Comparison of ENCODE assay signal across 8 cellular contexts in the genomic region with DNA sequence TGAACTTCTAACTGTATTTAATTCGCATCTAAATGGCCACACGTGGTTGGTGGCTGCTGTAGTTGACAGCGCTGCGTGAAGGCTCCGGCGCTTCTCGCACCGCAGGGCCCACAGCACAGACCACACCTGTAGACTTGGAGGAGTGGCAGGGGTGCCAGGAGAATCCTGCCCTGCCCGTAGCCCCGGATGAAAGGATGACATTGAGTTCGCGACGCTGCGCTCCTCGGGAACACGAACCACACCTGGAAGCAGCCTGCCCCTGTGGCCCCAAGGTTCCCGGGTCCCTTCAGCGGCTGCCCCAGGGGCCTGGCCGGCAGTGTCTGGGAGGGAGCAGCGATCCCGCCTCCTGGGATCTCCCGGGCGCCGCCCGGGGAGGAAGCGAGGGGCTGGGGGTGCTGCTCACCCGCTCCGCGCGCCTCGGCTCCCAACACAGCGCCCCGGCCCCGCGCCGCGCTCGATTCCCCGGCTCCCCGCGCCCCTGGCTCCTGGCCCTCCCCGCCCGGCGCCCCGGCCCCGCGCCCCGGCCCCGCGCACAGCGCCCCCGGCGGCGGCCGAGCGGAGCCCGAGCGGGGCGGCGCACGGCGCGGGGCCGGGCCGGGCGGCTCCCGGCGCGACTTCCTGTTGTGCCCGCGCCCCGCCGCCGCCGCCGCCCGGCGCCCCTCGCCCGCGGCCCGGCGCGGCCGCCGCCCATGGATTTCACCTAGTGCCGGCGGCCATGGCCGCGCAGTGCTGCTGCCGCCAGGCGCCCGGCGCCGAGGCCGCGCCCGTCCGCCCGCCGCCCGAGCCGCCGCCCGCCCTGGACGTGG. TPM values are rescaled to one million over a fixed set of nuclear protein-coding genes. Genes with fewer than 3 reads are reported as not detected.
DNase-seq lines count a peak whose midpoint lies in the region; ATAC-seq and TF ChIP-seq lines count a peak whose summit lies in the region.

Gene RNPEPL1, plus strand, starts transcription at position 613 of the 806 bp plus-strand sequence. Its CDS starts 103 bp downstream, at position 716.

- H3K4me2 ChIP-seq in DOHH2 (ENCODE audit: low read length), result peak within 1 kb of the TSS; percentile 100

- H3K27me3 Mint-ChIP-seq in activated CD4-positive, alpha-beta T cell treated with anti-CD3 and anti-CD28 coated beads, Interleukin-2, amount 10 ng/mL, durations not matched to agents 24 days and 14 days, result no peaks in the 10 kb centered on the region

- peaks cover 79% of the 10 kb centered on the region for H3K79me2 ChIP-seq in DOHH2 (ENCODE audit: control insufficient read depth, low read length)

- no peak for TF ChIP-seq POLR2A in NB4 (IDR thresholded peaks at IDR 0.05; ENCODE audit: extremely low read depth, insufficient read length)

- H3K27me3 ChIP-seq in DOHH2 (ENCODE audit: control insufficient read depth, low read length), result no peaks in the 10 kb centered on the region
- H3K27me3 ChIP-seq in lower lobe of right lung (ENCODE audit: low read depth), result no peaks in the 10 kb centered on the region

- DNase-seq in NB4 (ENCODE audit: low read depth), result peak; percentile 60
- peak; percentile 88 for DNase-seq in activated CD4-positive, alpha-beta T cell treated with anti-CD3 and anti-CD28 coated beads, Interleukin-2, amount 10 ng/mL, durations not matched to agents 24 days and 14 days
- DNase-seq in effector CD4-positive, alpha-beta T cell, result peak; percentile 46
- DNase-seq in lower lobe of right lung, result peak; percentile 68
- peak; percentile 46 for DNase-seq in stimulated activated naive CD4-positive, alpha-beta T cell treated with Interleukin-2 at 50 U/mL for 16 hours (lab: John Stamatoyannopoulos, UW)
- DNase-seq in islet precursor cell, result no peak

- peaks cover 19% of the 10 kb centered on the region for H3F3A ChIP-seq in DOHH2 (ENCODE audit: control insufficient read depth, insufficient read depth)

- H4K20me1 ChIP-seq in DOHH2 (ENCODE audit: control insufficient read depth, insufficient read depth, low read depth, low read length), result peaks cover 5% of the 10 kb centered on the region

- peak within 1 kb of the TSS; percentile 95 for H3K27ac Mint-ChIP-seq in activated CD4-positive, alpha-beta T cell treated with anti-CD3 and anti-CD28 coated beads, Interleukin-2, amount 10 ng/mL, durations not matched to agents 24 days and 14 days

- ATAC-seq in GM21723 (IDR thresholded peaks at IDR 0.05; ENCODE audit: unreplicated experiment) (peak; percentile 33), lower lobe of right lung (peak; percentile 16 to 20)

- H3K36me3 ChIP-seq in DOHH2 (ENCODE audit: control insufficient read depth, low read length), result peaks cover 26% of the 10 kb centered on the region
- H3K36me3 ChIP-seq in lower lobe of right lung, result peaks cover 12% of the 10 kb centered on the region

- intact Hi-C loops in activated CD4-positive, alpha-beta T cell treated with anti-CD3 and anti-CD28 coated beads, Interleukin-2, amount 10 ng/mL, durations not matched to agents 24 days and 14 days (cut with micrococcal nuclease), result loop anchor here (5.0 to 10.0 kb wide), 4 partner anchors 131 to 1317 kb away; partner anchors contain the start of genes COPS9, GPC1 and PASK
- intact Hi-C loops in lower lobe of right lung (cut with DNase I), result no loop called here

- no peaks in the 10 kb centered on the region for H3K9me3 Mint-ChIP-seq in activated CD4-positive, alpha-beta T cell treated with anti-CD3 and anti-CD28 coated beads, Interleukin-2, amount 10 ng/mL, durations not matched to agents 24 days and 14 days

- H3K4me1 Mint-ChIP-seq in activated CD4-positive, alpha-beta T cell treated with anti-CD3 and anti-CD28 coated beads, Interleukin-2, amount 10 ng/mL, durations not matched to agents 24 days and 14 days, result peaks cover 54% of the 10 kb centered on the region

- H3K9me3 ChIP-seq in DOHH2 (ENCODE audit: control insufficient read depth, insufficient read depth, low read length), result no peaks in the 10 kb centered on the region
- H3K9me3 ChIP-seq in lower lobe of right lung, result no peaks in the 10 kb centered on the region

- TF ChIP-seq CTCF in DOHH2 (IDR thresholded peaks at IDR 0.05; ENCODE audit: low read depth, low read length, poor library complexity, severe bottlenecking) (peak; percentile 15), NB4 (IDR thresholded peaks at IDR 0.05; ENCODE audit: low read depth, low read length) (no peak), lower lobe of right lung (IDR thresholded peaks at IDR 0.05) (no peak)

- no peaks in the 10 kb centered on the region for H3K9me2 ChIP-seq in DOHH2 (replicated peaks; ENCODE audit: control insufficient read depth, low read length)

- H3K4me1 ChIP-seq in DOHH2 (ENCODE audit: control insufficient read depth, low read length) (peaks cover 53% of the 10 kb centered on the region), lower lobe of right lung (peaks cover 63% of the 10 kb centered on the region)

- H3K27ac ChIP-seq in DOHH2 (ENCODE audit: low read depth, low read length) (peak within 1 kb of the TSS; percentile 78), lower lobe of right lung (peak within 1 kb of the TSS; percentile 91)

- H3K4me3 Mint-ChIP-seq in activated CD4-positive, alpha-beta T cell treated with anti-CD3 and anti-CD28 coated beads, Interleukin-2, amount 10 ng/mL, durations not matched to agents 24 days and 14 days, result peak within 1 kb of the TSS; percentile 98

- peaks cover 28% of the 10 kb centered on the region for H3K36me3 Mint-ChIP-seq in activated CD4-positive, alpha-beta T cell treated with anti-CD3 and anti-CD28 coated beads, Interleukin-2, amount 10 ng/mL, durations not matched to agents 24 days and 14 days (ENCODE audit: low read depth)

- H3K4me3 ChIP-seq in DOHH2 (ENCODE audit: low read length), result peak within 1 kb of the TSS; percentile 97
- peak within 1 kb of the TSS; percentile 49 for H3K4me3 ChIP-seq in NB4 (ENCODE audit: low read depth, low read length)
- H3K4me3 ChIP-seq in lower lobe of right lung, result peak within 1 kb of the TSS; percentile 85

RNA-seq across cellular contexts. Expression of gene RNPEPL1, which starts in this region (rescaled TPM):
- total RNA-seq in activated CD4-positive, alpha-beta T cell treated with anti-CD3 and anti-CD28 coated beads, Interleukin-2, amount 10 ng/mL, durations not matched to agents 24 days and 14 days, result 59.1 and 60.7 TPM in 2 replicates
- 102 TPM for total RNA-seq in lower lobe of right lung
